In genomic region chr6:41940759-41941279, GRCh38 we compare ENCODE assay signal across 1 cellular context.
A peak's percentile ranks its signal among the peaks of the same experiment; 100 is the strongest.
TF ChIP-seq lines count a peak whose summit lies in the region.

No MANE protein-coding gene starts in this region.

TF ChIP-seq in HepG2, 621 proteins besides CTCF, POLR2A, EP300 and RAD21 (continued from another document and continues in another):
- peak; percentile 40; the same call in 1 of the 2 replicates for TF ChIP-seq HMGXB3 (CRISPR knock-in tag; IDR thresholded peaks at IDR 0.05; ENCODE audit: borderline replicate concordance)
- no peak for TF ChIP-seq BCLAF1 (IDR thresholded peaks at IDR 0.05)
- TF ChIP-seq ZNF101 (CRISPR knock-in tag; IDR thresholded peaks at IDR 0.05; ENCODE audit: borderline replicate concordance, low read depth): no peak
- TF ChIP-seq HNRNPLL (IDR thresholded peaks at IDR 0.05; ENCODE audit: low read depth, low read length, poor library complexity, severe bottlenecking): no peak
- peak; percentile 10; the same call in 1 of the 2 replicates for TF ChIP-seq KAT8 (CRISPR knock-in tag; IDR thresholded peaks at IDR 0.05)
- peak; percentile 43; the same call in 1 of the 2 replicates for TF ChIP-seq ZSCAN31 (CRISPR knock-in tag; IDR thresholded peaks at IDR 0.05; ENCODE audit: low read depth)
- TF ChIP-seq ZNF598 (CRISPR knock-in tag; IDR thresholded peaks at IDR 0.05; ENCODE audit: borderline replicate concordance): no peak; the same call in 1 of the 2 replicates
- TF ChIP-seq RBM39 (IDR thresholded peaks at IDR 0.05; ENCODE audit: low read depth, low read length, poor library complexity, severe bottlenecking): peak; percentile 42
- TF ChIP-seq AHR (CRISPR knock-in tag; IDR thresholded peaks at IDR 0.05): 0 out of 2 replicates have a peak, but pooled peaks have one; percentile 32
- TF ChIP-seq ZNF589 (CRISPR knock-in tag; conservative IDR thresholded peaks at IDR 0.05): 0 out of 2 replicates have a peak, but pooled peaks have one; percentile 48
- TF ChIP-seq RELA (CRISPR knock-in tag; IDR thresholded peaks at IDR 0.05): no peak
- peak; percentile 55 for TF ChIP-seq ZNF607 (CRISPR knock-in tag; IDR thresholded peaks at IDR 0.05; ENCODE audit: borderline replicate concordance)
- no peak for TF ChIP-seq FOXC1 (CRISPR knock-in tag; IDR thresholded peaks at IDR 0.05; ENCODE audit: borderline replicate concordance)
- TF ChIP-seq PRMT3 (CRISPR knock-in tag; IDR thresholded peaks at IDR 0.05; ENCODE audit: borderline replicate concordance, low read depth): no peak
- TF ChIP-seq SAP130 (CRISPR knock-in tag; IDR thresholded peaks at IDR 0.05; ENCODE audit: low read depth): peak; percentile 18
- no peak for TF ChIP-seq KLF11 (CRISPR knock-in tag; IDR thresholded peaks at IDR 0.05)
- no peak for TF ChIP-seq ZFP1 (CRISPR knock-in tag; IDR thresholded peaks at IDR 0.05)
- TF ChIP-seq HINFP (CRISPR knock-in tag; IDR thresholded peaks at IDR 0.05; ENCODE audit: low read depth): no peak
- TF ChIP-seq PITX1 (CRISPR knock-in tag; IDR thresholded peaks at IDR 0.05): peak; percentile 56; the same call in 1 of the 2 replicates
- TF ChIP-seq ZBTB37 (CRISPR knock-in tag; IDR thresholded peaks at IDR 0.05): no peak
- TF ChIP-seq NFE2L1 (CRISPR knock-in tag; IDR thresholded peaks at IDR 0.05; ENCODE audit: borderline replicate concordance): no peak
- TF ChIP-seq FLYWCH1 (CRISPR knock-in tag; IDR thresholded peaks at IDR 0.05): no peak
- TF ChIP-seq ZNF660 (CRISPR knock-in tag; IDR thresholded peaks at IDR 0.05; ENCODE audit: borderline replicate concordance, low read depth): no peak
- no peak for TF ChIP-seq ZNF879 (CRISPR knock-in tag; IDR thresholded peaks at IDR 0.05)
- TF ChIP-seq ZNF775 (CRISPR knock-in tag; IDR thresholded peaks at IDR 0.05; ENCODE audit: borderline replicate concordance): no peak
- no peak for TF ChIP-seq FOXJ3 (CRISPR knock-in tag; IDR thresholded peaks at IDR 0.05; ENCODE audit: borderline replicate concordance)
- no peak for TF ChIP-seq TERF1 (CRISPR knock-in tag; IDR thresholded peaks at IDR 0.05)
- TF ChIP-seq SRSF1 (optimal IDR thresholded peaks at IDR 0.05; ENCODE audit: low read depth, low read length): no peak
- TF ChIP-seq ZNF800 (CRISPR knock-in tag; IDR thresholded peaks at IDR 0.05): no peak; the same call in 1 of the 2 replicates
- TF ChIP-seq ZKSCAN1 (IDR thresholded peaks at IDR 0.05; ENCODE audit: low read length): no peak
- TF ChIP-seq ZNF564 (CRISPR knock-in tag; IDR thresholded peaks at IDR 0.05): no peak; the same call in 1 of the 2 replicates
- no peak for TF ChIP-seq AHDC1 (CRISPR knock-in tag; IDR thresholded peaks at IDR 0.05; ENCODE audit: borderline replicate concordance)
- TF ChIP-seq MEIS2 (CRISPR knock-in tag; IDR thresholded peaks at IDR 0.05): no peak
- peak in 1 of 2 experiments; percentile 25; a peak in 2 of 4 replicates for TF ChIP-seq HMGXB4 (CRISPR knock-in tag; IDR thresholded peaks at IDR 0.05; ENCODE audit: borderline replicate concordance in 1 of 2, low read depth in 1 of 2)
- TF ChIP-seq MIXL1 (CRISPR knock-in tag; IDR thresholded peaks at IDR 0.05): no peak
- TF ChIP-seq ZNF180 (CRISPR knock-in tag; IDR thresholded peaks at IDR 0.05; ENCODE audit: borderline replicate concordance, low read depth): no peak
- TF ChIP-seq ETV6 (CRISPR knock-in tag; conservative IDR thresholded peaks at IDR 0.05): no peak
